11 cellular contexts compared by ENCODE assay signal in genomic region chr4:131113273-131113672, GRCh38.
"Had no signal": no experiment of that assay in that cellular context is flagged by ENCODE, and none has a peak within 500 bp of the region (broad histone marks: within the 10 kb centered on the region; RNA-seq: fewer than 3 reads in every experiment).

No MANE protein-coding gene starts in this region.

- H3K4me1 ChIP-seq: HAP-1 had no signal

- H3K4me3 ChIP-seq: GM23248, GM23338, HAP-1 had no signal

- ATAC-seq: GM23338, HCT116 had no signal

- FAIRE-seq: H1, H54 had no signal

- H3K9me3 ChIP-seq: HAP-1 had no signal

- DNase-seq: GM23248, GOT3, H7, H9, HCEC 1CT, HFFc6 had no signal

- H3K27ac ChIP-seq: GM23248 had no signal

- H3K36me3 ChIP-seq: HAP-1 had no signal
